Comparison of ENCODE assay signal across 2 cellular contexts in genomic region chr11:19511066-19511412, GRCh38.
TF ChIP-seq lines count a peak whose summit lies in the region.

No MANE protein-coding gene starts in this region.

TF ChIP-seq in liver, 16 proteins besides CTCF, POLR2A, EP300 and RAD21:
- TF ChIP-seq NR2F2 (IDR thresholded peaks at IDR 0.05) (no peak), HNF4G (IDR thresholded peaks at IDR 0.05) (no peak), EGR1 (IDR thresholded peaks at IDR 0.05; ENCODE audit: low read depth in 2 of 2) (no peak), GABPA (IDR thresholded peaks at IDR 0.05 in 1 of 2, conservative IDR thresholded peaks at IDR 0.05 in 1 of 2) (no peak), HNF4A (conservative IDR thresholded peaks at IDR 0.05) (no peak), YY1 (IDR thresholded peaks at IDR 0.05) (no peak), JUND (IDR thresholded peaks at IDR 0.05) (no peak), TAF1 (conservative IDR thresholded peaks at IDR 0.05) (no peak)
- TF ChIP-seq, protein P1, sequence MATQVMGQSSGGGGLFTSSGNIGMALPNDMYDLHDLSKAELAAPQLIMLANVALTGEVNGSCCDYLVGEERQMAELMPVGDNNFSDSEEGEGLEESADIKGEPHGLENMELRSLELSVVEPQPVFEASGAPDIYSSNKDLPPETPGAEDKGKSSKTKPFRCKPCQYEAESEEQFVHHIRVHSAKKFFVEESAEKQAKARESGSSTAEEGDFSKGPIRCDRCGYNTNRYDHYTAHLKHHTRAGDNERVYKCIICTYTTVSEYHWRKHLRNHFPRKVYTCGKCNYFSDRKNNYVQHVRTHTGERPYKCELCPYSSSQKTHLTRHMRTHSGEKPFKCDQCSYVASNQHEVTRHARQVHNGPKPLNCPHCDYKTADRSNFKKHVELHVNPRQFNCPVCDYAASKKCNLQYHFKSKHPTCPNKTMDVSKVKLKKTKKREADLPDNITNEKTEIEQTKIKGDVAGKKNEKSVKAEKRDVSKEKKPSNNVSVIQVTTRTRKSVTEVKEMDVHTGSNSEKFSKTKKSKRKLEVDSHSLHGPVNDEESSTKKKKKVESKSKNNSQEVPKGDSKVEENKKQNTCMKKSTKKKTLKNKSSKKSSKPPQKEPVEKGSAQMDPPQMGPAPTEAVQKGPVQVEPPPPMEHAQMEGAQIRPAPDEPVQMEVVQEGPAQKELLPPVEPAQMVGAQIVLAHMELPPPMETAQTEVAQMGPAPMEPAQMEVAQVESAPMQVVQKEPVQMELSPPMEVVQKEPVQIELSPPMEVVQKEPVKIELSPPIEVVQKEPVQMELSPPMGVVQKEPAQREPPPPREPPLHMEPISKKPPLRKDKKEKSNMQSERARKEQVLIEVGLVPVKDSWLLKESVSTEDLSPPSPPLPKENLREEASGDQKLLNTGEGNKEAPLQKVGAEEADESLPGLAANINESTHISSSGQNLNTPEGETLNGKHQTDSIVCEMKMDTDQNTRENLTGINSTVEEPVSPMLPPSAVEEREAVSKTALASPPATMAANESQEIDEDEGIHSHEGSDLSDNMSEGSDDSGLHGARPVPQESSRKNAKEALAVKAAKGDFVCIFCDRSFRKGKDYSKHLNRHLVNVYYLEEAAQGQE (IDR thresholded peaks at IDR 0.05), result no peak
- TF ChIP-seq, protein P2, sequence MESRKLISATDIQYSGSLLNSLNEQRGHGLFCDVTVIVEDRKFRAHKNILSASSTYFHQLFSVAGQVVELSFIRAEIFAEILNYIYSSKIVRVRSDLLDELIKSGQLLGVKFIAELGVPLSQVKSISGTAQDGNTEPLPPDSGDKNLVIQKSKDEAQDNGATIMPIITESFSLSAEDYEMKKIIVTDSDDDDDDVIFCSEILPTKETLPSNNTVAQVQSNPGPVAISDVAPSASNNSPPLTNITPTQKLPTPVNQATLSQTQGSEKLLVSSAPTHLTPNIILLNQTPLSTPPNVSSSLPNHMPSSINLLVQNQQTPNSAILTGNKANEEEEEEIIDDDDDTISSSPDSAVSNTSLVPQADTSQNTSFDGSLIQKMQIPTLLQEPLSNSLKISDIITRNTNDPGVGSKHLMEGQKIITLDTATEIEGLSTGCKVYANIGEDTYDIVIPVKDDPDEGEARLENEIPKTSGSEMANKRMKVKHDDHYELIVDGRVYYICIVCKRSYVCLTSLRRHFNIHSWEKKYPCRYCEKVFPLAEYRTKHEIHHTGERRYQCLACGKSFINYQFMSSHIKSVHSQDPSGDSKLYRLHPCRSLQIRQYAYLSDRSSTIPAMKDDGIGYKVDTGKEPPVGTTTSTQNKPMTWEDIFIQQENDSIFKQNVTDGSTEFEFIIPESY (IDR thresholded peaks at IDR 0.05), result no peak
TF ChIP-seq in liver: peak in this region for 0.

TF ChIP-seq in HepG2, 621 proteins besides CTCF, POLR2A, EP300 and RAD21:
- TF ChIP-seq NR2F2 (IDR thresholded peaks at IDR 0.05; ENCODE audit: borderline replicate concordance, low read depth) (no peak), ZNF775 (CRISPR knock-in tag; IDR thresholded peaks at IDR 0.05; ENCODE audit: borderline replicate concordance) (no peak), ZFP82 (CRISPR knock-in tag; IDR thresholded peaks at IDR 0.05; ENCODE audit: borderline replicate concordance) (no peak), CBX1 (IDR thresholded peaks at IDR 0.05; ENCODE audit: low read depth) (no peak), E2F5 (CRISPR knock-in tag; conservative IDR thresholded peaks at IDR 0.05) (no peak), JUND (CRISPR knock-in tag; IDR thresholded peaks at IDR 0.05) (no peak), NFIC (IDR thresholded peaks at IDR 0.05; ENCODE audit: low read length) (no peak), ZNF773 (CRISPR knock-in tag; IDR thresholded peaks at IDR 0.05; ENCODE audit: borderline replicate concordance) (no peak), TBX3 (IDR thresholded peaks at IDR 0.05; ENCODE audit: borderline replicate concordance) (no peak), ELF4 (CRISPR knock-in tag; IDR thresholded peaks at IDR 0.05; ENCODE audit: borderline replicate concordance) (no peak), KMT2B (CRISPR knock-in tag; IDR thresholded peaks at IDR 0.05) (no peak), HOXA5 (CRISPR knock-in tag; IDR thresholded peaks at IDR 0.05) (no peak), ZFP36L2 (CRISPR knock-in tag; IDR thresholded peaks at IDR 0.05) (no peak), KLF12 (CRISPR knock-in tag; IDR thresholded peaks at IDR 0.05; ENCODE audit: borderline replicate concordance) (no peak)
